ENCODE assay signal across 19 cellular contexts in the genomic region with DNA sequence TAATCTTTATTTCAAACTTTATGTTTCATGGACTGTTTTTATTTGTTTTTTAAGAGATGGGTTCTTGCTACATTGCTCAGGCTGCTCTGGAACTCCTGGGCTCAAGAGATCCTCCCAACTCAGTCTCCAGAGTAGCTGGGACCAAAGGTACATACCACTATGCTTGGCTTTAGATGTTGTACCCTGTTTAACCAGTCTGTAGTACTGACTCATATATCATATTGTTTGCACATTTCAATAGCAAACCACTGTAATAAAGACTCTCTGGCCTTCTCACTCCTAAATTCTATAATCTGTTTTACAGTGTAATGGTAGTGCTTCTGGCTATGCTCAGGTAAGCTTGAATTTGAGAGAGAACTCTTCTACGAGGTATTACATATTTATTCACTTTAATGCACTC.
DNase-seq lines count a peak whose midpoint lies in the region; ATAC-seq and TF ChIP-seq lines count a peak whose summit lies in the region.
"Had no signal": no experiment of that assay in that cellular context is flagged by ENCODE, and none has a peak within 500 bp of the region (broad histone marks: within the 10 kb centered on the region; RNA-seq: fewer than 3 reads in every experiment).

No MANE protein-coding gene starts in this region.

- peak; percentile 61 for DNase-seq in DMS53 (lab: John Stamatoyannopoulos, UW)
- DNase-seq in PC-3 = peak; percentile 54
- DNase-seq in epithelial cell of esophagus (ENCODE audit: low read depth) = peak; percentile 48
- DNase-seq in activated T-cell treated with anti-CD3 and anti-CD28 coated beads, Interleukin-2, amount 50 U/mL, for 4 hours = no peak
- DNase-seq in H9 = no peak
- no peak for DNase-seq in NCI-H1694 (lab: John Stamatoyannopoulos, UW)
- DNase-seq: AML-193; Caco-2; Calu3; CD4-positive, alpha-beta T cell; CD8-positive, alpha-beta T cell; DMS79 treated with DMSO at 0.1 percent for 48 hours; GF-D8 had no signal

- H3K27me3 ChIP-seq in PC-3 (ENCODE audit: low read length) (no peaks in the 10 kb centered on the region), H9 (ENCODE audit: insufficient read depth, low read length) (no peaks in the 10 kb centered on the region)
- H3K27me3 ChIP-seq: BLaER1 treated with 17β-estradiol and CSF1 and Interleukin-3, amounts not matched to agents 10 nM and 100 nM had no signal

- H3K27me3 Mint-ChIP-seq in activated T-cell treated with anti-CD3 and anti-CD28 coated beads, Interleukin-2, amount 50 U/mL, for 4 hours (ENCODE audit: low read depth) = no peaks in the 10 kb centered on the region
- H3K27me3 Mint-ChIP-seq in H9 (ENCODE audit: low read depth) = no peaks in the 10 kb centered on the region
- H3K27me3 Mint-ChIP-seq: B cell; CD4-positive, alpha-beta T cell had no signal

- no peaks in the 10 kb centered on the region for H3K4me1 Mint-ChIP-seq in activated T-cell treated with anti-CD3 and anti-CD28 coated beads, Interleukin-2, amount 50 U/mL, for 4 hours (ENCODE audit: low read depth)
- no peaks in the 10 kb centered on the region for H3K4me1 Mint-ChIP-seq in H9
- H3K4me1 Mint-ChIP-seq: B cell had no signal

- H3K27ac Mint-ChIP-seq in H9 = no peak overlapping the region
- H3K27ac Mint-ChIP-seq: B cell; CD4-positive, alpha-beta T cell; CD8-positive, alpha-beta T cell had no signal

- H3K9ac ChIP-seq in PC-3 (ENCODE audit: low read length) (no peak overlapping the region), H9 (ENCODE audit: extremely low read depth, insufficient read length, low read length) (no peak overlapping the region)
- H3K9ac ChIP-seq: BLaER1 treated with 17β-estradiol and CSF1 and Interleukin-3, amounts not matched to agents 10 nM and 100 nM had no signal

- no peaks in the 10 kb centered on the region for H3F3A ChIP-seq in PC-3 (ENCODE audit: low read length, unreplicated experiment)

- ATAC-seq in PC-3 = peak; percentile 96
- peak; percentile 53 for ATAC-seq in esophagus mucosa
- ATAC-seq in activated T-cell treated with anti-CD3 and anti-CD28 coated beads, Interleukin-2, amount 50 U/mL, for 4 hours = no peak
- ATAC-seq: A549; CD8-positive, alpha-beta T cell had no signal

- no peaks in the 10 kb centered on the region for H3K9me2 ChIP-seq in PC-3 (replicated peaks; ENCODE audit: low read length)

- H3K23me2 ChIP-seq in H9 (ENCODE audit: insufficient read length, low read depth, low read length, poor library complexity, severe bottlenecking) = no peaks in the 10 kb centered on the region

- H4K20me1 ChIP-seq in PC-3 (ENCODE audit: low read length) (no peaks in the 10 kb centered on the region), H9 (ENCODE audit: control insufficient read depth, insufficient read depth, insufficient read length) (no peaks in the 10 kb centered on the region)
- H4K20me1 ChIP-seq: BLaER1 treated with 17β-estradiol and CSF1 and Interleukin-3, amounts not matched to agents 10 nM and 100 nM had no signal

- no peak overlapping the region for H3T11ph ChIP-seq in H9 (ENCODE audit: low read length)

- no peaks in the 10 kb centered on the region for H3K4me1 ChIP-seq in PC-3 (ENCODE audit: insufficient read depth, low read length)
- H3K4me1 ChIP-seq in H9 (ENCODE audit: insufficient read depth, low read length) = no peaks in the 10 kb centered on the region
- H3K4me1 ChIP-seq: A549; BLaER1 treated with 17β-estradiol and CSF1 and Interleukin-3, amounts not matched to agents 10 nM and 100 nM; Caco-2 had no signal

- no peaks in the 10 kb centered on the region for H3K79me2 ChIP-seq in PC-3 (ENCODE audit: low read length)
- H3K79me2 ChIP-seq in H9 (ENCODE audit: insufficient read depth, low read length) = no peaks in the 10 kb centered on the region

- H3K9me3 Mint-ChIP-seq in activated T-cell treated with anti-CD3 and anti-CD28 coated beads, Interleukin-2, amount 50 U/mL, for 4 hours = peaks cover 6% of the 10 kb centered on the region
- H3K9me3 Mint-ChIP-seq in H9 = no peaks in the 10 kb centered on the region; a peak in 1 of 5 replicates

- no peak overlapping the region for H4K91ac ChIP-seq in H9 (ENCODE audit: insufficient read length, low read depth, low read length)

- H2BK5ac ChIP-seq in H9 (ENCODE audit: insufficient read length, low read length) = no peak overlapping the region

- TF ChIP-seq CTCF in PC-3 (conservative IDR thresholded peaks at IDR 0.05; ENCODE audit: low read depth, low read length) = no peak
- no peak for TF ChIP-seq CTCF in epithelial cell of esophagus (IDR thresholded peaks at IDR 0.05; ENCODE audit: insufficient read depth, low read depth, low read length, missing control alignments)
- TF ChIP-seq CTCF in H9 (conservative IDR thresholded peaks at IDR 0.05) = no peak

- intact Hi-C loops in PC-3 (cut with micrococcal nuclease) = no loop called here

- H3K9me3 ChIP-seq in PC-3 (ENCODE audit: low read length) (no peaks in the 10 kb centered on the region), H9 (ENCODE audit: control insufficient read depth, low read depth, low read length) (no peaks in the 10 kb centered on the region)
- H3K9me3 ChIP-seq: A549; BLaER1 treated with 17β-estradiol and CSF1 and Interleukin-3, amounts not matched to agents 10 nM and 100 nM; Caco-2 had no signal

- H3K14ac ChIP-seq in H9 (ENCODE audit: insufficient read depth, low read length) = no peak overlapping the region

- H2AK5ac ChIP-seq in H9 (ENCODE audit: insufficient read length, low read length) = no peak overlapping the region

- no peak overlapping the region for H3K4me3 Mint-ChIP-seq in activated T-cell treated with anti-CD3 and anti-CD28 coated beads, Interleukin-2, amount 50 U/mL, for 4 hours
- H3K4me3 Mint-ChIP-seq in H9 = no peak overlapping the region
- H3K4me3 Mint-ChIP-seq: B cell; CD4-positive, alpha-beta T cell; CD8-positive, alpha-beta T cell had no signal

- no peak overlapping the region for H3K18ac ChIP-seq in H9 (ENCODE audit: insufficient read length, low read depth, low read length)

- POLR2A ChIA-PET in PC-3 (lab: Charles Lee; ENCODE audit: unreplicated experiment) = no interaction called here

- H2BK12ac ChIP-seq in H9 (ENCODE audit: insufficient read length, low read depth, low read length) = no peak overlapping the region

- H2AFZ ChIP-seq in PC-3 (ENCODE audit: low read length) (no peak overlapping the region), H9 (ENCODE audit: low read length) (no peak overlapping the region)

- CTCF ChIA-PET in PC-3 (lab: Charles Lee) = no interaction called here

- H3K4me3 ChIP-seq in PC-3 (ENCODE audit: low read length) (no peak overlapping the region), epithelial cell of esophagus (ENCODE audit: low read length) (no peak overlapping the region)
- H3K4me3 ChIP-seq: A549; BLaER1 treated with 17β-estradiol and CSF1 and Interleukin-3, amounts not matched to agents 10 nM and 100 nM had no signal

- H3K79me1 ChIP-seq in H9 (ENCODE audit: insufficient read depth, low read depth, low read length, poor library complexity, severe bottlenecking) = no peaks in the 10 kb centered on the region

- H3K36me3 ChIP-seq in PC-3 (ENCODE audit: low read depth, low read length) = no peaks in the 10 kb centered on the region
- H3K36me3 ChIP-seq: BLaER1 treated with 17β-estradiol and CSF1 and Interleukin-3, amounts not matched to agents 10 nM and 100 nM had no signal

- no peak overlapping the region for H4K5ac ChIP-seq in H9 (ENCODE audit: insufficient read length, low read depth, low read length)

- H4K8ac ChIP-seq in H9 (replicated peaks; ENCODE audit: insufficient read length, low read depth, low read length) = no peak overlapping the region

- H2BK15ac ChIP-seq in H9 (ENCODE audit: low read depth, low read length) = no peak overlapping the region

- no peaks in the 10 kb centered on the region for H3K36me3 Mint-ChIP-seq in activated T-cell treated with anti-CD3 and anti-CD28 coated beads, Interleukin-2, amount 50 U/mL, for 4 hours (ENCODE audit: insufficient read depth)
- no peaks in the 10 kb centered on the region for H3K36me3 Mint-ChIP-seq in H9 (ENCODE audit: insufficient read depth in 1 of 3, low read depth in 3 of 3)
- H3K36me3 Mint-ChIP-seq: CD8-positive, alpha-beta T cell had no signal

- no peak overlapping the region for H3K4ac ChIP-seq in H9 (ENCODE audit: low read depth, low read length)

- H3K4me2 ChIP-seq in PC-3 (ENCODE audit: low read length) (no peak overlapping the region), H9 (ENCODE audit: insufficient read depth, insufficient read length, low read length) (no peak overlapping the region)
- H3K4me2 ChIP-seq: A549; BLaER1 treated with 17β-estradiol and CSF1 and Interleukin-3, amounts not matched to agents 10 nM and 100 nM had no signal

- H2BK120ac ChIP-seq in H9 (ENCODE audit: low read depth, low read length, poor library complexity, severe bottlenecking) = no peak overlapping the region

- no peak overlapping the region for H2BK20ac ChIP-seq in H9 (ENCODE audit: low read depth, low read length, poor library complexity, severe bottlenecking)

- H3K23ac ChIP-seq in H9 (ENCODE audit: insufficient read length, low read depth, low read length) = no peak overlapping the region

- H3K27ac ChIP-seq in PC-3 (ENCODE audit: low read length) (no peak overlapping the region), H9 (ENCODE audit: insufficient read length, low read depth, low read length) (no peak overlapping the region)
- H3K27ac ChIP-seq: 22Rv1; A549; BLaER1 treated with 17β-estradiol and CSF1 and Interleukin-3, amounts not matched to agents 10 nM and 100 nM; C4-2B had no signal

- BruUV-seq in PC-3 (replicated peaks; lab: Mats Ljungman, UMichigan) = no TSS peak

- WGBS in H9 (ENCODE audit: extremely low coverage, insufficient read length, low lambda C conversion rate) = no CpG with 5 or more reads among the region's 1 CpG

- no peak overlapping the region for H3K56ac ChIP-seq in H9 (ENCODE audit: insufficient read length, low read depth, low read length)

Comparison
In these comparisons a context has a peak if more than half of its experiments do, and no peak if none do; other contexts are left out.
1. DNase-seq: peak in DMS53 (single experiment), PC-3 (single experiment) and epithelial cell of esophagus (single experiment); none in activated T-cell treated with anti-CD3 and anti-CD28 coated beads, Interleukin-2, amount 50 U/mL, for 4 hours (single experiment), H9 (single experiment) and NCI-H1694 (single experiment).
2. ATAC-seq: peak in PC-3 (single experiment) and esophagus mucosa (single experiment); none in activated T-cell treated with anti-CD3 and anti-CD28 coated beads, Interleukin-2, amount 50 U/mL, for 4 hours (0 of 2).